Comparison of ENCODE assay signal across 21 cellular contexts in the genomic region with DNA sequence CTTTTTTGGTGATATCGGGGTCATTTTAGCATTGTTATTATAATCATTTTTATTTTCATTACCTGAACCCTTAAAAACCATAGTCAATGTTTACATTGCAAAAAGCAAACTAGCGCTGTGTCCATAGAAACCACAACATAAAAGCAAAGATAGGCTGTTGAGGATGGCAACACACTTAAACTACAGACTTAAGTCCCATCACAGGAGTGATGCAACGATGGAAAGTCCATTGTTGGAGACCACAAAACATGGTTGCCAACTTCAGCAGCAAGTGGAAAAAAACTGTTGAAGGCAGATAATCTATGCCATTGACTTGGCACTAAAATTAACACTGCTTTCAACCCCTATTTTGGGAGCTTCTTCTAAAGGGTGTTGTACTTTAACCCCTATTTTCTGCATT.
"Had no signal": no experiment of that assay in that cellular context is flagged by ENCODE, and none has a peak within 500 bp of the region (broad histone marks: within the 10 kb centered on the region; RNA-seq: fewer than 3 reads in every experiment).

No MANE protein-coding gene starts in this region.

- H3K27me3 Mint-ChIP-seq: activated CD4-positive, alpha-beta T cell treated with anti-CD3 and anti-CD28 coated beads, Interleukin-2, amount 10 ng/mL, durations not matched to agents 24 days and 14 days; central memory CD8-positive, alpha-beta T cell; naive thymus-derived CD4-positive, alpha-beta T cell; type B pancreatic cell had no signal

- H3K4me3 Mint-ChIP-seq: activated CD4-positive, alpha-beta T cell treated with anti-CD3 and anti-CD28 coated beads, Interleukin-2, amount 10 ng/mL, durations not matched to agents 24 days and 14 days; activated CD8-positive, alpha-beta T cell treated with anti-CD3 and anti-CD28 coated beads, Interleukin-2, amount 10 ng/mL, durations not matched to agents 7 days and 5 days; activated T-cell treated with anti-CD3 and anti-CD28 coated beads, Interleukin-2, amount 50 U/mL, for 72 hours; central memory CD8-positive, alpha-beta T cell; naive thymus-derived CD4-positive, alpha-beta T cell; T-helper 2 cell treated with Interferon-gamma antibody and Interleukin-4, amounts not matched to agents 5 μg/mL and 100 μg/mL, for 36 hours; type B pancreatic cell had no signal

- H3K4me1 Mint-ChIP-seq: activated CD4-positive, alpha-beta T cell treated with anti-CD3 and anti-CD28 coated beads, Interleukin-2, amount 10 ng/mL, durations not matched to agents 24 days and 14 days; central memory CD8-positive, alpha-beta T cell; naive thymus-derived CD4-positive, alpha-beta T cell had no signal

- H3K36me3 Mint-ChIP-seq: activated naive CD4-positive, alpha-beta T cell treated with anti-CD3 and anti-CD28 coated beads, Interleukin-2, amount 50 U/mL, for 72 hours; naive thymus-derived CD4-positive, alpha-beta T cell; type B pancreatic cell had no signal

- H3K9me3 Mint-ChIP-seq: activated naive CD4-positive, alpha-beta T cell treated with anti-CD3 and anti-CD28 coated beads, Interleukin-2, amount 50 U/mL, for 72 hours; central memory CD8-positive, alpha-beta T cell; T-helper 2 cell treated with Interferon-gamma antibody and Interleukin-4, amounts not matched to agents 5 μg/mL and 100 μg/mL, for 36 hours; type B pancreatic cell had no signal

- H3K4me3 ChIP-seq: gastrocnemius medialis, left lung, mucosa of descending colon, skin epidermis had no signal

- H3K27ac Mint-ChIP-seq: activated CD4-positive, alpha-beta T cell treated with anti-CD3 and anti-CD28 coated beads, Interleukin-2, amount 10 ng/mL, durations not matched to agents 24 days and 14 days; activated CD8-positive, alpha-beta T cell treated with anti-CD3 and anti-CD28 coated beads, Interleukin-2, amount 10 ng/mL, durations not matched to agents 7 days and 5 days; activated naive CD4-positive, alpha-beta T cell treated with anti-CD3 and anti-CD28 coated beads, Interleukin-2, amount 50 U/mL, for 72 hours; activated T-cell treated with anti-CD3 and anti-CD28 coated beads, Interleukin-2, amount 50 U/mL, for 72 hours; naive thymus-derived CD4-positive, alpha-beta T cell; T-helper 2 cell treated with Interferon-gamma antibody and Interleukin-4, amounts not matched to agents 5 μg/mL and 100 μg/mL, for 36 hours; type B pancreatic cell had no signal

- ATAC-seq: activated CD8-positive, alpha-beta T cell treated with anti-CD3 and anti-CD28 coated beads, Interleukin-2, amount 10 ng/mL, durations not matched to agents 7 days and 5 days; activated naive CD4-positive, alpha-beta T cell treated with anti-CD3 and anti-CD28 coated beads, Interleukin-2, amount 50 U/mL, for 72 hours; activated T-cell treated with anti-CD3 and anti-CD28 coated beads, Interleukin-2, amount 50 U/mL, for 72 hours; gastrocnemius medialis; left lung; mucosa of descending colon; naive thymus-derived CD4-positive, alpha-beta T cell; stimulated activated naive CD8-positive, alpha-beta T cell treated with anti-CD3 and anti-CD28 coated beads, Interleukin-15, Interleukin-2, amounts not matched to agents 100 U/mL and 50 U/mL, for 24 hours had no signal

- DNase-seq: activated CD4-positive, alpha-beta T cell treated with anti-CD3 and anti-CD28 coated beads, Interleukin-2, amount 10 ng/mL, durations not matched to agents 24 days and 14 days; activated CD4-positive, CD25-positive, alpha-beta regulatory T cell; activated CD8-positive, alpha-beta memory T cell treated with anti-CD3 and anti-CD28 coated beads, Interleukin-2, amount 50 U/mL, for 4 hours; activated CD8-positive, alpha-beta T cell treated with anti-CD3 and anti-CD28 coated beads, Interleukin-2, amount 10 ng/mL, durations not matched to agents 7 days and 5 days; activated gamma-delta T cell; activated T-cell treated with anti-CD3 and anti-CD28 coated beads, Interleukin-2, amount 50 U/mL, for 72 hours; amniotic stem cell; effector CD8-positive, alpha-beta T cell; gastrocnemius medialis; left lung; mucosa of descending colon; naive thymus-derived CD4-positive, alpha-beta T cell; posterior cingulate gyrus; stimulated activated CD4-positive, alpha-beta T cell treated with anti-CD3 and anti-CD28 coated beads, Interleukin-4, amount 100 ng/mL, for 4 hours; stimulated activated CD8-positive, alpha-beta memory T cell treated with anti-CD3 and anti-CD28 coated beads, Interleukin-4, amount 100 ng/mL, for 48 hours; stimulated activated naive CD8-positive, alpha-beta T cell treated with anti-CD3 and anti-CD28 coated beads, Interleukin-15, Interleukin-2, amounts not matched to agents 100 U/mL and 50 U/mL, for 24 hours had no signal
